In genomic region chr17:30780343-30780742, GRCh38 we compare ENCODE assay signal across 14 cellular contexts. TPM values are rescaled to one million over a fixed set of nuclear protein-coding genes. Genes with fewer than 3 reads are reported as not detected.
A peak's percentile ranks its signal among the peaks of the same experiment; 100 is the strongest.
DNase-seq lines count a peak whose midpoint lies in the region; ATAC-seq, FAIRE-seq and TF ChIP-seq lines count a peak whose summit lies in the region.
"Had no signal": no experiment of that assay in that cellular context is flagged by ENCODE, and none has a peak within 500 bp of the region (broad histone marks: within the 10 kb centered on the region; RNA-seq: fewer than 3 reads in every experiment).

No MANE protein-coding gene starts in this region.

- ATAC-seq in DND-41 (ENCODE audit: insufficient read depth, low read depth) = peak; percentile 63
- peak; percentile 72 for ATAC-seq in activated T-helper 17 cell treated with anti-CD3 and anti-CD28 coated beads, Interleukin-2, amount 50 U/mL, for 72 hours (replicated peaks)
- ATAC-seq in natural killer cell treated with Interleukin-12 subunit alpha and Interleukin-12 subunit beta and Interleukin-15 and Interleukin-18, amount 100 ng/mL, for 72 hours = peak in 1 of 2 donors; percentile 46
- ATAC-seq: body of pancreas, left ventricle myocardium superior, pancreas had no signal

- TF ChIP-seq POLR2A in prostate gland (IDR thresholded peaks at IDR 0.05) = no peak

- H3K4me1 ChIP-seq in DND-41 (ENCODE audit: insufficient read depth, low read length) (no peaks in the 10 kb centered on the region), prostate gland (replicated peaks) (no peaks in the 10 kb centered on the region)
- H3K4me1 ChIP-seq: body of pancreas, pancreas had no signal

- no peaks in the 10 kb centered on the region for H4K20me1 ChIP-seq in DND-41 (ENCODE audit: insufficient read depth, low read length)

- H3K4me1 Mint-ChIP-seq in activated T-helper 17 cell treated with anti-CD3 and anti-CD28 coated beads, Interleukin-2, amount 50 U/mL, for 72 hours = peaks cover 8% of the 10 kb centered on the region
- peaks cover 6 to 7% of the 10 kb centered on the region in 2 donors for H3K4me1 Mint-ChIP-seq in natural killer cell treated with Interleukin-12 subunit alpha and Interleukin-12 subunit beta and Interleukin-15 and Interleukin-18, amount 100 ng/mL, for 72 hours (ENCODE audit: low read depth in 2 of 2)

- no peak for FAIRE-seq in D721Med (lab: Jason Lieb, UNC)
- FAIRE-seq: endothelial cell of umbilical vein, pancreas had no signal

- H2AFZ ChIP-seq in DND-41 (ENCODE audit: low read depth, low read length) = no peak overlapping the region

- peak overlapping the region; percentile 19 for H3K4me3 Mint-ChIP-seq in activated T-helper 17 cell treated with anti-CD3 and anti-CD28 coated beads, Interleukin-2, amount 50 U/mL, for 72 hours
- H3K4me3 Mint-ChIP-seq in natural killer cell treated with Interleukin-12 subunit alpha and Interleukin-12 subunit beta and Interleukin-15 and Interleukin-18, amount 100 ng/mL, for 72 hours = peak overlapping the region; percentile 6

- no peaks in the 10 kb centered on the region for H3K27me3 ChIP-seq in DND-41 (ENCODE audit: insufficient read depth, low read length, poor library complexity)
- no peaks in the 10 kb centered on the region for H3K27me3 ChIP-seq in prostate gland (replicated peaks; ENCODE audit: insufficient read depth)
- H3K27me3 ChIP-seq: body of pancreas, pancreas had no signal

- peak; percentile 30 for DNase-seq in DND-41
- DNase-seq in GM20000 (ENCODE audit: low spot score) = peak; percentile 30
- no peak for DNase-seq in natural killer cell treated with Interleukin-12 subunit alpha and Interleukin-12 subunit beta and Interleukin-15 and Interleukin-18, amount 100 ng/mL, for 72 hours (ENCODE audit: low spot score)
- DNase-seq in caudate nucleus (lab: John Stamatoyannopoulos, UW) = no peak
- no peak for DNase-seq in D721Med (ENCODE audit: insufficient read length, low spot score)
- no peak for DNase-seq in AG20443 (ENCODE audit: low spot score)
- no peak for DNase-seq in prostate gland (ENCODE audit: low spot score)
- DNase-seq: body of pancreas, left ventricle myocardium superior, NCI-H1930, pancreas, substantia nigra had no signal

- H3K36me3 ChIP-seq in DND-41 (ENCODE audit: insufficient read depth, low read length) (peaks cover 75% of the 10 kb centered on the region), prostate gland (no peaks in the 10 kb centered on the region)

- intact Hi-C loops in prostate gland (cut with DNase I) = no loop called here

- H3K27ac Mint-ChIP-seq in activated T-helper 17 cell treated with anti-CD3 and anti-CD28 coated beads, Interleukin-2, amount 50 U/mL, for 72 hours = peak overlapping the region; percentile 81
- H3K27ac Mint-ChIP-seq in natural killer cell treated with Interleukin-12 subunit alpha and Interleukin-12 subunit beta and Interleukin-15 and Interleukin-18, amount 100 ng/mL, for 72 hours = peak overlapping the region; percentile 10 to 27

- H3K27me3 Mint-ChIP-seq in activated T-helper 17 cell treated with anti-CD3 and anti-CD28 coated beads, Interleukin-2, amount 50 U/mL, for 72 hours = no peaks in the 10 kb centered on the region
- H3K27me3 Mint-ChIP-seq in natural killer cell treated with Interleukin-12 subunit alpha and Interleukin-12 subunit beta and Interleukin-15 and Interleukin-18, amount 100 ng/mL, for 72 hours = no peaks in the 10 kb centered on the region

- H3K9ac ChIP-seq in DND-41 (ENCODE audit: low read depth, low read length) = no peak overlapping the region

- 0 out of 2 replicates have a peak overlapping the region, but pooled peaks have one; percentile 54 for H3K27ac ChIP-seq in DND-41 (ENCODE audit: low read length)
- H3K27ac ChIP-seq in caudate nucleus (ENCODE audit: low read depth, low read length) = no peak overlapping the region
- no peak overlapping the region for H3K27ac ChIP-seq in prostate gland
- H3K27ac ChIP-seq: body of pancreas, pancreas had no signal

- 93% methylated on average over 6 of the region's 6 CpGs for WGBS in prostate gland

- H3K9me3 ChIP-seq in DND-41 (ENCODE audit: insufficient read depth, low read length, severe bottlenecking) (no peaks in the 10 kb centered on the region), prostate gland (no peaks in the 10 kb centered on the region)
- H3K9me3 ChIP-seq: body of pancreas, pancreas had no signal

- no peaks in the 10 kb centered on the region for H3K9me3 Mint-ChIP-seq in activated T-helper 17 cell treated with anti-CD3 and anti-CD28 coated beads, Interleukin-2, amount 50 U/mL, for 72 hours
- no peaks in the 10 kb centered on the region for H3K9me3 Mint-ChIP-seq in natural killer cell treated with Interleukin-12 subunit alpha and Interleukin-12 subunit beta and Interleukin-15 and Interleukin-18, amount 100 ng/mL, for 72 hours

- H3K36me3 Mint-ChIP-seq in activated T-helper 17 cell treated with anti-CD3 and anti-CD28 coated beads, Interleukin-2, amount 50 U/mL, for 72 hours (ENCODE audit: low read depth) = peaks cover 75% of the 10 kb centered on the region
- H3K36me3 Mint-ChIP-seq in natural killer cell treated with Interleukin-12 subunit alpha and Interleukin-12 subunit beta and Interleukin-15 and Interleukin-18, amount 100 ng/mL, for 72 hours = peaks cover 6% of the 10 kb centered on the region

- no peaks in the 10 kb centered on the region for H3K79me2 ChIP-seq in DND-41 (ENCODE audit: insufficient read depth, low read length)

- TF ChIP-seq CTCF in DND-41 (IDR thresholded peaks at IDR 0.05; ENCODE audit: borderline replicate concordance, extremely low read depth, low read length, poor library complexity, severe bottlenecking) (no peak), GM20000 (IDR thresholded peaks at IDR 0.05; ENCODE audit: extremely low read depth, missing control alignments) (no peak), D721Med (IDR thresholded peaks at IDR 0.05; ENCODE audit: insufficient read depth, missing control alignments) (no peak), prostate gland (IDR thresholded peaks at IDR 0.05) (no peak)

- H3K4me2 ChIP-seq in DND-41 (ENCODE audit: insufficient read depth, low read length) = no peak overlapping the region

- H3K4me3 ChIP-seq in DND-41 (ENCODE audit: low read depth in 1 of 2, low read length in 2 of 2) (no peak overlapping the region), prostate gland (no peak overlapping the region)
- H3K4me3 ChIP-seq: body of pancreas, pancreas had no signal

RNA-seq across cellular contexts. Expression of gene CRLF3, which starts 44.1 kb away (rescaled TPM):
- total RNA-seq in activated T-helper 17 cell treated with anti-CD3 and anti-CD28 coated beads, Interleukin-2, amount 50 U/mL, for 72 hours = 10 to 100 TPM; 42.9 to 55.4 TPM
- total RNA-seq in natural killer cell treated with Interleukin-12 subunit alpha and Interleukin-12 subunit beta and Interleukin-15 and Interleukin-18, amount 100 ng/mL, for 72 hours = 10 to 100 TPM; 42.5 to 59.0 TPM
- 10 to 100 TPM in 1 of 2 donors, 1 to 10 TPM in 1; 8.0 to 14.8 TPM for total RNA-seq in prostate gland

RNA-seq across cellular contexts. Expression of gene ATAD5, which starts 51.4 kb away (rescaled TPM):
- 10 to 100 TPM; 35.8 to 38.6 TPM for total RNA-seq in activated T-helper 17 cell treated with anti-CD3 and anti-CD28 coated beads, Interleukin-2, amount 50 U/mL, for 72 hours
- total RNA-seq in natural killer cell treated with Interleukin-12 subunit alpha and Interleukin-12 subunit beta and Interleukin-15 and Interleukin-18, amount 100 ng/mL, for 72 hours = 10 to 100 TPM; 18.1 to 42.7 TPM
- total RNA-seq in prostate gland = 1 to 10 TPM; 2.0 to 3.1 TPM

Comparison
In these comparisons a context has a peak if more than half of its experiments do, and no peak if none do; other contexts are left out.
1. DNase-seq: peak in DND-41 (single experiment) and GM20000 (single experiment); none in natural killer cell treated with Interleukin-12 subunit alpha and Interleukin-12 subunit beta and Interleukin-15 and Interleukin-18, amount 100 ng/mL, for 72 hours (single experiment), caudate nucleus (0 of 61), D721Med (single experiment), AG20443 (single experiment) and prostate gland (single experiment).
2. RNA of gene ATAD5, which starts 51.4 kb away (total RNA-seq): 18.1 to 42.7 TPM in natural killer cell treated with Interleukin-12 subunit alpha and Interleukin-12 subunit beta and Interleukin-15 and Interleukin-18, amount 100 ng/mL, for 72 hours and 35.8 to 38.6 TPM in activated T-helper 17 cell treated with anti-CD3 and anti-CD28 coated beads, Interleukin-2, amount 50 U/mL, for 72 hours; 2.0 to 3.1 TPM in prostate gland; every median in the first group is over 4 times any median in the second.